ENCODE assay signal across 8 cellular contexts in the genomic region with DNA sequence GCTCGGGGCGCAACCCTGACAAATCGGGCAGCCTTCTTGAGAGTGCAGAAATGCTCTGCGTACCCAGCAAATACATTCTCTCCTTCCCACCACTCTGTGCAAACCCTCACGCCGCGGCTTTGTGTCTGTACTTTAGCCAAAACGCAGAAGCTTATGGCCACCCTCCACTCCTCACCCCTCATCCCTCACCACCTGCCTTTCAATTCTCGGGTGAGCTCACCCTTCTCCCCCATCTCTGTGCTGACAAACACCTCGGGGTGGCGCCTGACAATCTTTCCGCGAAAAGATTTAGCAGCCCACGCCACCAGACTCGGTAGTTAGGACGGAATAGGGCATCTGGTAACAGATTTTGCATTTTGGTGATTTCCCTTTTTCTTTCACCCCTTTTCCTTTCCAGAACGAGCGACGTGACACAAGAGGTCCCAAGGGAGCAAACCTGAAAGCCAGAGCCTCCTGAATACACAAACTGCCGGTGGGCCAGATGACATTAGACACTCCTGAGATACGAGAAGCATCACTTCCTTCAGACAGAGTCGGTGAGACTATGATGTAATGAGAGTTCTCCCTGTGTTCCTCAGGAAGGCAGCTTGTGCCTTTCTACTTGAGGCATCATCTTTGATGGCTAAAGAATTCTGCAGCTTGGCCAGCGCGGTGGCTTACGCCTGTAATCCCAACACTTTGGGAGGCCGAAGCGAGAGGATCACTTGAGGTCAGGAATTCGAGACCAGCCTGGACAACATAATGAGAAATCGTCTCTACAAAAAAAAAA. TPM values are rescaled to one million over a fixed set of nuclear protein-coding genes. Genes with fewer than 3 reads are reported as not detected.
DNase-seq lines count a peak whose midpoint lies in the region; ATAC-seq and TF ChIP-seq lines count a peak whose summit lies in the region.

No MANE protein-coding gene starts in this region.

- ATAC-seq in GM19025 (IDR thresholded peaks at IDR 0.05; ENCODE audit: low read depth, unreplicated experiment) (peak; percentile 35), HG03354 (IDR thresholded peaks at IDR 0.05; ENCODE audit: poor library complexity, severe bottlenecking, unreplicated experiment) (peak; percentile 59), right cardiac atrium (peak; percentile 50 to 60)
- ATAC-seq in activated naive CD4-positive, alpha-beta T cell treated with anti-CD3 and anti-CD28 coated beads, Interleukin-2, amount 50 U/mL, for 72 hours: peak; percentile 72

- H3K4me1 ChIP-seq in right cardiac atrium (ENCODE audit: control insufficient read depth, insufficient read depth, low read length) (no peaks in the 10 kb centered on the region), vagina (peaks cover 29% of the 10 kb centered on the region)

- POLR2A ChIA-PET in RWPE1 (lab: Yijun Ruan, JAX; ENCODE audit: low non-redundant PET): interaction anchor here (0.8 to 0.9 kb wide), 2 partner anchors 27 to 43 kb away, joined by 4 to 6 read pairs; no protein-coding TSS in a partner anchor

- H3K9me3 ChIP-seq in right cardiac atrium (ENCODE audit: control insufficient read depth, low read length): no peaks in the 10 kb centered on the region
- no peaks in the 10 kb centered on the region for H3K9me3 ChIP-seq in vagina

- intact Hi-C loops in right cardiac atrium (cut with DNase I): no loop called here
- intact Hi-C loops in vagina (cut with DNase I): no loop called here

- no peaks in the 10 kb centered on the region for H3K27me3 ChIP-seq in right cardiac atrium (ENCODE audit: control insufficient read depth, insufficient read depth)
- H3K27me3 ChIP-seq in vagina: no peaks in the 10 kb centered on the region

- peak overlapping the region; percentile 90 for H3K27ac ChIP-seq in RWPE1
- H3K27ac ChIP-seq in right cardiac atrium (ENCODE audit: low read length): peak overlapping the region; percentile 89
- peak overlapping the region; percentile 79 for H3K27ac ChIP-seq in vagina

- no peaks in the 10 kb centered on the region for H3K9me3 Mint-ChIP-seq in activated naive CD4-positive, alpha-beta T cell treated with anti-CD3 and anti-CD28 coated beads, Interleukin-2, amount 50 U/mL, for 72 hours

- WGBS in right cardiac atrium: 17% methylated on average over 29 of the region's 29 CpGs

- peaks cover 10% of the 10 kb centered on the region in 2 donors for H3K36me3 Mint-ChIP-seq in activated naive CD4-positive, alpha-beta T cell treated with anti-CD3 and anti-CD28 coated beads, Interleukin-2, amount 50 U/mL, for 72 hours

- CTCF ChIA-PET in RWPE1 (lab: Yijun Ruan, JAX): interaction anchor here (0.6 to 1.9 kb wide), 8 partner anchors 12 to 570 kb away, joined by 3 to 7 read pairs (median 4); no protein-coding TSS in a partner anchor

- H3K4me3 ChIP-seq in right cardiac atrium (ENCODE audit: low read length): peak overlapping the region; percentile 78
- peak overlapping the region; percentile 83 to 85 for H3K4me3 ChIP-seq in vagina

- H3K27ac Mint-ChIP-seq in activated naive CD4-positive, alpha-beta T cell treated with anti-CD3 and anti-CD28 coated beads, Interleukin-2, amount 50 U/mL, for 72 hours: peak overlapping the region; percentile 98 to 99

- no peak for TF ChIP-seq POLR2A in vagina (IDR thresholded peaks at IDR 0.05)

- TF ChIP-seq CTCF in RWPE1 (conservative IDR thresholded peaks at IDR 0.05; ENCODE audit: low read depth) (peak; percentile 10; the same call in 1 of the 2 replicates), vagina (IDR thresholded peaks at IDR 0.05) (no peak)

- DNase-seq in C1 segment of cervical spinal cord (lab: John Stamatoyannopoulos, UW) (peak in 10 of 14 donors; percentile 1 to 82 (median 36)), RWPE1 (ENCODE audit: low spot score) (no peak), right cardiac atrium (peak in 1 of 3 donors; percentile 46), putamen (ENCODE audit: low spot score) (peak; percentile 59), vagina (ENCODE audit: extremely low spot score in 2 of 2) (no peak)
- peak; percentile 56 to 64 for DNase-seq in activated naive CD4-positive, alpha-beta T cell treated with anti-CD3 and anti-CD28 coated beads, Interleukin-2, amount 50 U/mL, for 72 hours (ENCODE audit: low spot score in 2 of 2)

- no peaks in the 10 kb centered on the region for H3K36me3 ChIP-seq in vagina

RNA-seq across cellular contexts. Expression of gene ATAD1, which starts 0.7 kb away (rescaled TPM):
- 10 to 100 TPM; 35.0 to 51.6 TPM for total RNA-seq in activated naive CD4-positive, alpha-beta T cell treated with anti-CD3 and anti-CD28 coated beads, Interleukin-2, amount 50 U/mL, for 72 hours
- total RNA-seq in right cardiac atrium (100 to 1,000 TPM in 3 of 4 donors, 10 to 100 TPM in 1; 96.8 to 163 (median 111) TPM), vagina (44.7 TPM)
- polyA plus RNA-seq in right cardiac atrium: 46.3 TPM

RNA-seq across cellular contexts. Expression of gene KLLN, which starts 44.6 kb away (rescaled TPM):
- total RNA-seq in activated naive CD4-positive, alpha-beta T cell treated with anti-CD3 and anti-CD28 coated beads, Interleukin-2, amount 50 U/mL, for 72 hours: under 1 TPM; 0.16 to 0.50 TPM
- under 1 TPM; 0.42 to 0.93 (median 0.49) TPM for total RNA-seq in right cardiac atrium
- polyA plus RNA-seq in right cardiac atrium: 0.29 TPM
- total RNA-seq in vagina: 0.25 TPM

RNA-seq across cellular contexts. Expression of gene PTEN, which starts 44.7 kb away (rescaled TPM):
- total RNA-seq in activated naive CD4-positive, alpha-beta T cell treated with anti-CD3 and anti-CD28 coated beads, Interleukin-2, amount 50 U/mL, for 72 hours: 10 to 100 TPM; 36.6 to 54.3 TPM
- 10 to 100 TPM; 72.5 to 80.2 (median 75.5) TPM for total RNA-seq in right cardiac atrium
- 28.2 TPM for polyA plus RNA-seq in right cardiac atrium
- total RNA-seq in vagina: 121 TPM

Comparison
In these comparisons a context has a peak if more than half of its experiments do, and no peak if none do; other contexts are left out.
1. DNase-seq: peak in C1 segment of cervical spinal cord (10 of 14), activated naive CD4-positive, alpha-beta T cell treated with anti-CD3 and anti-CD28 coated beads, Interleukin-2, amount 50 U/mL, for 72 hours (2 of 2) and putamen (single experiment); none in RWPE1 (single experiment) and vagina (0 of 2).
2. Peak in every context shown above with its lines, with median percentiles within 50 percentile points of each other: ATAC-seq and H3K27ac ChIP-seq.